ENCODE assay signal across 9 cellular contexts in the genomic region with DNA sequence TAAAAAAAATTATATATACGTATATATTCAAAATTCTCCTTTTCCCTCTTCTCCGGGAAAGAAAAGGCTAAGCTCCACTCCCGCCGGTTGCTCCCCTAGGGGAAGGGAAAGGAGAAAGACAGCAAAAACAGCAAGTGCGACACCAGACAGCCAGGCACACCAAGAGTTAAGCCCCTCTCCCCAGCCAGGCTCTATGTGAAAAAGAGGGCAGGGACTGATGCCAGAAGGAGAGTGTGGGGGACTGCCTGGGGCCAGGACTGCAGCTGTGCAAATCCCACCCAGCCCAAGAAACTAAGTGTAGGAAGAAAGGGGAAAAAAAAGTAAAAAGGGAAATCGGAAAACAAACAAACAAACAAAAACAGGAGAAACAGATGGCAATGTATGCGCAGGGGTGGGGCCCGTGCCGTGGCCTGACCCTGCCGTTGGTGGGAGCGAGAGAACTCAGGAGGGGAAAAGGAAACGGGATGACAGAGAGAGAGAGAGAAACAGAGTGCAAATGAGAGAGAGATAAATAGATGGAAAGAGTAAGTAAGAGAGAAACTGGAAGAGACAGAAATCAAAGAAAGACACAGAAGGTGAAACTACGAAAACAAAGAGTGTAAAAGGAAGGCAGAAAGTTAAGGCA. TPM values are rescaled to one million over a fixed set of nuclear protein-coding genes. Genes with fewer than 3 reads are reported as not detected.
DNase-seq lines count a peak whose midpoint lies in the region; ATAC-seq and TF ChIP-seq lines count a peak whose summit lies in the region.
"Had no signal": no experiment of that assay in that cellular context is flagged by ENCODE, and none has a peak within 500 bp of the region (broad histone marks: within the 10 kb centered on the region; RNA-seq: fewer than 3 reads in every experiment).

No MANE protein-coding gene starts in this region.

- BruUV-seq in MCF 10A (replicated peaks; lab: Mats Ljungman, UMichigan), result no TSS peak

- CTCF ChIA-PET in MCF 10A (lab: Yijun Ruan, JAX), result interaction anchor here (0.6 to 9.4 kb wide), 9 partner anchors 23 to 375 kb away, joined by 3 to 181 read pairs (median 4); partner anchors contain the start of genes FMO1 and FMO4

- peak overlapping the region; percentile 98 for H3K27ac Mint-ChIP-seq in MCF 10A (ENCODE audit: low read depth, unreplicated experiment)

- H3K4me3 ChIP-seq in gastrocnemius medialis, result peak overlapping the region in 2 of 4 donors; percentile 11 to 22
- no peak overlapping the region for H3K4me3 ChIP-seq in Peyer's patch

- no peaks in the 10 kb centered on the region for H3K9me3 Mint-ChIP-seq in MCF 10A (ENCODE audit: unreplicated experiment)

- POLR2A ChIA-PET in MCF 10A (lab: Yijun Ruan, JAX), result interaction anchor here (0.6 to 0.7 kb wide), 3 partner anchors 21 to 1928 kb away, joined by 3 read pairs; no protein-coding TSS in a partner anchor

- H3K4me3 Mint-ChIP-seq in MCF 10A (ENCODE audit: unreplicated experiment), result peak overlapping the region; percentile 70

- no peaks in the 10 kb centered on the region for H3K27me3 Mint-ChIP-seq in MCF 10A (ENCODE audit: insufficient read depth, unreplicated experiment)

- ATAC-seq in gastrocnemius medialis, result no peak

- peaks cover 0 to 8% of the 10 kb centered on the region in 2 donors for H3K4me1 ChIP-seq in gastrocnemius medialis
- peaks cover 0 to 4% (median 0%) of the 10 kb centered on the region in 4 donors for H3K4me1 ChIP-seq in Peyer's patch

- peak overlapping the region; percentile 50 to 70 (median 55) for H3K27ac ChIP-seq in gastrocnemius medialis
- peak overlapping the region in 1 of 4 donors; percentile 36 for H3K27ac ChIP-seq in Peyer's patch

- peaks cover 61% of the 10 kb centered on the region for H3K4me1 Mint-ChIP-seq in MCF 10A (ENCODE audit: insufficient read depth, unreplicated experiment)

- TF ChIP-seq CTCF in MCF 10A (IDR thresholded peaks at IDR 0.05; ENCODE audit: unreplicated experiment), result no peak
- TF ChIP-seq CTCF in gastrocnemius medialis (IDR thresholded peaks at IDR 0.05 in 4 of 5, conservative IDR thresholded peaks at IDR 0.05 in 1 of 5), result no peak
- TF ChIP-seq CTCF in GM20000 (IDR thresholded peaks at IDR 0.05; ENCODE audit: extremely low read depth, missing control alignments), result no peak
- no peak for TF ChIP-seq CTCF in Peyer's patch (IDR thresholded peaks at IDR 0.05)

- intact Hi-C loops in MCF 10A (cut with micrococcal nuclease), result no loop called here
- intact Hi-C loops in gastrocnemius medialis (cut with DNase I; ENCODE audit: low total_unique reads), result no loop called here

- TF ChIP-seq POLR2A in gastrocnemius medialis (IDR thresholded peaks at IDR 0.05) (no peak), Peyer's patch (IDR thresholded peaks at IDR 0.05) (no peak)

- DNase-seq in H4 (ENCODE audit: low spot score) (peak; percentile 73), MCF 10A (ENCODE audit: unreplicated experiment) (no peak), iPS DF 19.7 (ENCODE audit: low read depth, low spot score) (peak; percentile 86), gastrocnemius medialis (no peak), UCSD-AML1 (lab: John Stamatoyannopoulos, UW; ENCODE audit: unreplicated experiment) (no peak), GM20000 (ENCODE audit: low spot score) (no peak), Peyer's patch (no peak)
- no peak for DNase-seq in activated T-cell treated with anti-CD3 and anti-CD28 coated beads, Interleukin-2, amount 50 U/mL, for 48 hours
- DNase-seq: NCI-H2107 had no signal

- no peaks in the 10 kb centered on the region for H3K27me3 ChIP-seq in gastrocnemius medialis
- no peaks in the 10 kb centered on the region for H3K27me3 ChIP-seq in Peyer's patch

- H3K36me3 Mint-ChIP-seq in MCF 10A (ENCODE audit: insufficient read depth, unreplicated experiment), result no peaks in the 10 kb centered on the region

- H3K36me3 ChIP-seq in gastrocnemius medialis (no peaks in the 10 kb centered on the region), Peyer's patch (no peaks in the 10 kb centered on the region)

- H3K9me3 ChIP-seq in gastrocnemius medialis, result no peaks in the 10 kb centered on the region
- H3K9me3 ChIP-seq in Peyer's patch, result no peaks in the 10 kb centered on the region

- in situ Hi-C loops in gastrocnemius medialis (cut with MboI; ENCODE audit: low sequenced_read_pairs in 4 of 4), result loop anchor here in 1 of 4 donors (10.0 kb wide), 1 partner anchor 136 kb away; no protein-coding TSS in a partner anchor

RNA-seq across cellular contexts. Expression of gene FMO1, which starts 27.6 kb away (rescaled TPM):
- total RNA-seq in H4 (2014; rRNA removed; shearing (Covaris generic)), result 0.06 TPM in 1 of 2 replicates, not detected in the other
- total RNA-seq in MCF 10A (2022), result not detected in 2 replicates
- total RNA-seq in gastrocnemius medialis, result under 1 TPM in 1 of 4 donors, not detected in 3; 0.36 TPM
- total RNA-seq in Peyer's patch, result 10 to 100 TPM; 13.2 to 59.9 (median 36.2) TPM

RNA-seq across cellular contexts. Expression of gene FMO2, which starts 35.6 kb away (rescaled TPM):
- total RNA-seq in H4 (2014; rRNA removed; shearing (Covaris generic)), result not detected in 2 replicates
- total RNA-seq in MCF 10A (2022) (not detected in 2 replicates), gastrocnemius medialis (10 to 100 TPM; 13.2 to 25.1 (median 22.5) TPM), Peyer's patch (1 to 10 TPM; 1.4 to 7.2 (median 4.1) TPM)

Comparison
In these comparisons a context has a peak if more than half of its experiments do, and no peak if none do; other contexts are left out.
1. DNase-seq: peak in H4 (single experiment) and iPS DF 19.7 (single experiment); none in MCF 10A (single experiment), gastrocnemius medialis (0 of 2), UCSD-AML1 (single experiment), GM20000 (single experiment), activated T-cell treated with anti-CD3 and anti-CD28 coated beads, Interleukin-2, amount 50 U/mL, for 48 hours (0 of 2) and Peyer's patch (0 of 3).
2. RNA of gene FMO1, which starts 27.6 kb away (total RNA-seq): 13.2 to 59.9 TPM in Peyer's patch; 0.36 TPM in gastrocnemius medialis, 0.06 TPM in H4 and not detected in MCF 10A; every median in the first group is over 10 times any median in the second.